Comparison of ENCODE assay signal across 16 cellular contexts in the genomic region with DNA sequence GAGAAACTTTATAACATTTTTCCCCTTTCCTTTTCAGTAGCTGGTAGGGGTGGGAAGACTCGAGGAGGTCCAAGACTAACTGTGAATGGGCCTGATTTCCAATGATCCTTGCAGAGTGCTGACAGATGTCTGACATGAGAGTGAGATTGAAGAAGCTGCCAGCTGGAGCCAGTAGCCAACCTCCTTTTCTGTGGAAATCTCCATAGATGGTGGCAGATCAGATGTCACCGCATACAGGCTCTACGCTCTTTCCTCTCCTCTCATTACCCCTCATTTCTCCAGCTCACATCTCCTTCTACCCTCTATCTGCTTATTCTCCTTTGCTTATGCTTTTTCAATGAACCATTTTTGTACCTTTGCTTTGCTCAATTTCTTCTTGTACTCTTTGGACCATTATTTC.
A peak's percentile ranks its signal among the peaks of the same experiment; 100 is the strongest.
DNase-seq lines count a peak whose midpoint lies in the region; ATAC-seq and TF ChIP-seq lines count a peak whose summit lies in the region.
"Had no signal": no experiment of that assay in that cellular context is flagged by ENCODE, and none has a peak within 500 bp of the region (broad histone marks: within the 10 kb centered on the region; RNA-seq: fewer than 3 reads in every experiment).

No MANE protein-coding gene starts in this region.

- no peak for TF ChIP-seq CTCF in WERI-Rb-1 (IDR thresholded peaks at IDR 0.05; ENCODE audit: low read depth, low read length)
- TF ChIP-seq CTCF in tibial artery (IDR thresholded peaks at IDR 0.05), result no peak
- TF ChIP-seq CTCF in Peyer's patch (IDR thresholded peaks at IDR 0.05), result no peak

- intact Hi-C loops in tibial artery (cut with DNase I; ENCODE audit: low total_unique reads), result loop anchor here (10.0 kb wide), 2 partner anchors 168 to 478 kb away; no protein-coding TSS in a partner anchor

- H3K27me3 ChIP-seq in WERI-Rb-1 (ENCODE audit: insufficient read depth, low read depth, severe bottlenecking), result no peaks in the 10 kb centered on the region
- H3K27me3 ChIP-seq in tibial artery, result no peaks in the 10 kb centered on the region
- H3K27me3 ChIP-seq in Peyer's patch, result no peaks in the 10 kb centered on the region
- H3K27me3 ChIP-seq: MG63 had no signal

- TF ChIP-seq POLR2A in Peyer's patch (IDR thresholded peaks at IDR 0.05), result no peak

- H3K36me3 ChIP-seq in WERI-Rb-1 (no peaks in the 10 kb centered on the region), tibial artery (no peaks in the 10 kb centered on the region), Peyer's patch (no peaks in the 10 kb centered on the region)
- H3K36me3 ChIP-seq: MG63 had no signal

- no peak for ATAC-seq in GM18873 (IDR thresholded peaks at IDR 0.05; ENCODE audit: low FRiP score, unreplicated experiment)
- ATAC-seq: HCT116, Right ventricle myocardium inferior had no signal

- H3K27ac ChIP-seq in WERI-Rb-1, result no peak overlapping the region
- peak overlapping the region; percentile 53 to 75 for H3K27ac ChIP-seq in tibial artery
- H3K27ac ChIP-seq in Peyer's patch, result no peak overlapping the region
- H3K27ac ChIP-seq: 22Rv1 had no signal

- no peak overlapping the region for H3K4me3 ChIP-seq in WERI-Rb-1 (ENCODE audit: low read depth, low read length)
- no peak overlapping the region for H3K4me3 ChIP-seq in tibial artery
- H3K4me3 ChIP-seq in Peyer's patch, result no peak overlapping the region
- H3K4me3 ChIP-seq: MG63 had no signal

- no peaks in the 10 kb centered on the region for H3K9me3 ChIP-seq in WERI-Rb-1 (ENCODE audit: severe bottlenecking)
- H3K9me3 ChIP-seq in tibial artery, result no peaks in the 10 kb centered on the region
- H3K9me3 ChIP-seq in Peyer's patch, result no peaks in the 10 kb centered on the region
- H3K9me3 ChIP-seq: MG63 had no signal

- H3K4me1 ChIP-seq in tibial artery (peaks cover 0 to 43% (median 11%) of the 10 kb centered on the region in 4 donors), Peyer's patch (no peaks in the 10 kb centered on the region)

- DNase-seq in NCI-H1092 treated with DMSO at 0.1 percent for 48 hours (lab: John Stamatoyannopoulos, UW), result peak; percentile 28
- DNase-seq in NCI-H1092 (lab: John Stamatoyannopoulos, UW), result no peak
- DNase-seq in NCI-H2171 treated with DMSO at 0.1 percent for 48 hours (lab: John Stamatoyannopoulos, UW), result peak; percentile 94
- DNase-seq in WERI-Rb-1, result peak; percentile 25
- no peak for DNase-seq in tibial artery
- DNase-seq in activated CD4-positive, alpha-beta T cell treated with anti-CD3 and anti-CD28 coated beads for 4 hours, result no peak
- DNase-seq in Peyer's patch, result no peak
- DNase-seq: DND-41, Kasumi-1, MG63, NCI-H1105, NCI-H2081 treated with DMSO at 0.1 percent for 48 hours had no signal

Comparison
In these comparisons a context has a peak if more than half of its experiments do, and no peak if none do; other contexts are left out.
1. DNase-seq: peak in NCI-H1092 treated with DMSO at 0.1 percent for 48 hours (single experiment), NCI-H2171 treated with DMSO at 0.1 percent for 48 hours (single experiment) and WERI-Rb-1 (single experiment); none in NCI-H1092 (single experiment), tibial artery (0 of 2), activated CD4-positive, alpha-beta T cell treated with anti-CD3 and anti-CD28 coated beads for 4 hours (0 of 2) and Peyer's patch (0 of 3).
2. H3K27ac ChIP-seq: peak in tibial artery (2 of 2); none in WERI-Rb-1 (single experiment) and Peyer's patch (0 of 4).